31 cellular contexts compared by ENCODE assay signal in the genomic region with DNA sequence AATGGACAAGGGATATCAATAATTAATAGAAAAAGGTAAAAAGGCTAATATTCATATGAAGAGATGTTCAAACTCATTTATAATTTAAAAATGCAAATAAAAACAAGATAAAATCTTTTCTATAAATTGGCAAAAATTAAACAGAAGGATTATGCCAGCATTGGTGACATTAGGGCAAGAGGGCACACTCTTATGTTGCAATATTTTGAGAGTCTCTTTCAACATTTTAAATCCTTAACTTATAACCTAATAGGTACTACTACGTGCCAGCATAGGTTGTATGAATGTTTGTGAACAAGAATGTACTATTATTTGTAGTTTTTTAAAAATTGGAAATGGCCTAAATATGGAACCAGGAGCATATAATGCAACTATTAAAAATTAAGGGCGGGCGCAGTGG. TPM values are rescaled to one million over a fixed set of nuclear protein-coding genes. Genes with fewer than 3 reads are reported as not detected.
"Had no signal": no experiment of that assay in that cellular context is flagged by ENCODE, and none has a peak within 500 bp of the region (broad histone marks: within the 10 kb centered on the region; RNA-seq: fewer than 3 reads in every experiment).

No MANE protein-coding gene starts in this region.

- ATAC-seq: effector memory CD8-positive, alpha-beta T cell; esophagus mucosa; gastrocnemius medialis; heart right ventricle; left cardiac atrium; lower lobe of right lung; mucosa of descending colon had no signal

- H3K27me3 ChIP-seq: colonic mucosa, esophagus squamous epithelium, gastrocnemius medialis had no signal

- H3K36me3 ChIP-seq: colonic mucosa, esophagus squamous epithelium, gastrocnemius medialis, heart right ventricle, left ventricle myocardium inferior, lower lobe of right lung had no signal

- H3K9me3 ChIP-seq: colonic mucosa, esophagus squamous epithelium, gastrocnemius medialis, heart right ventricle, lower lobe of right lung, mucosa of descending colon had no signal

- H3K4me3 ChIP-seq: colonic mucosa, esophagus squamous epithelium, gastrocnemius medialis, heart right ventricle, left ventricle myocardium inferior, lower lobe of right lung, mucosa of descending colon had no signal

- DNase-seq: colonic mucosa; cortex of kidney; effector CD8-positive, alpha-beta T cell; effector memory CD8-positive, alpha-beta T cell; endodermal cell; erythroblast; esophagus squamous epithelium; foreskin fibroblast; foreskin melanocyte; gastrocnemius medialis; glutamatergic neuron; head of caudate nucleus; heart right ventricle; hippocampal formation; left cardiac atrium; left ventricle myocardium inferior; lower lobe of right lung; mesenchymal stem cell; mucosa of descending colon; naive B cell had no signal

- H3K4me1 ChIP-seq: colonic mucosa, esophagus squamous epithelium, gastrocnemius medialis, heart right ventricle, left ventricle myocardium inferior, lower lobe of right lung had no signal

- H3K27ac ChIP-seq: colonic mucosa, epithelial cell of prostate, esophagus squamous epithelium, gastrocnemius medialis, heart right ventricle, left ventricle myocardium inferior, lower lobe of right lung had no signal

- FAIRE-seq: endometrium, islet of Langerhans, keratinocyte had no signal

RNA-seq across cellular contexts. Expression of gene PNLIPRP3, which starts 24.8 kb away (rescaled TPM):
- total RNA-seq: colonic mucosa, dermis microvascular lymphatic vessel endothelial cell, endodermal cell, gastrocnemius medialis, glomerular endothelial cell, heart right ventricle, kidney epithelial cell, left cardiac atrium, left ventricle myocardium inferior, lower lobe of right lung, lung microvascular endothelial cell, mesenteric fat pad, mesothelial cell of epicardium had no signal
- polyA plus RNA-seq: heart right ventricle had no signal
